8 cellular contexts compared by ENCODE assay signal in the genomic region with DNA sequence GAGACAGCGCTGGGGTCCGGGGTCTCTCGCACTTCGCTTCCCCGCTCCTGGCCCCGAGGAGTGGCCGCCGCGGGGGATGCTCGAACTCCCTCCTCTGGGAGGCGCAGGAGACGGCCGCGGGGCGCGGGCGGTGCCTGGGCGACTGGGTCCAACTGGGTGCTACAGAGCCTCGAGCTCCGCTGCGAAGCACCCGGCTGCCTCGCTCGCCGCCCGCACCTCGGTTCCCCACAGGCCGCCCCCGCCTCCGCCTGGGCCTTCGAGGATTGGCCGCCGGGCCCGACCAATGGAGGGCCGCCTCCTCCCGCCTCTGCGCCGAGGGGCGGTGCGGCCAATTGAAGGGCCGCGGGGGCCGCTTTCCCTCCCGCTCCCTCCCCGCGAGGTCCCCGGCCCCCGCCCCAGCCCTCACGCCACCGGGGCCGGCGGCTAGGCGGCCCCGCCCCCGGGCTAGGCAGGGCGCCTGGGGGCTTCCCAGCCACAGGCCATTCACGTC. TPM values are rescaled to one million over a fixed set of nuclear protein-coding genes. Genes with fewer than 3 reads are reported as not detected.
DNase-seq lines count a peak whose midpoint lies in the region; ATAC-seq, FAIRE-seq and TF ChIP-seq lines count a peak whose summit lies in the region.

A gene (minus strand): TSS at position 196 of the 490 bp plus-strand sequence. CDS start 216 bp downstream, outside the sequence.

- no peaks in the 10 kb centered on the region for H3K9me3 ChIP-seq in mucosa of descending colon

- H3K4me3 Mint-ChIP-seq in activated T-cell treated with anti-CD3 and anti-CD28 coated beads, Interleukin-2, amount 50 U/mL, for 4 hours, result peak within 1 kb of the TSS; percentile 82

- peak; percentile 93 for DNase-seq in AG10803 (ENCODE audit: low read depth)
- DNase-seq in GM19239 (ENCODE audit: insufficient read length, low spot score), result peak; percentile 45
- peak; percentile 93 for DNase-seq in NCI-H69 (lab: John Stamatoyannopoulos, UW)
- DNase-seq in activated T-cell treated with anti-CD3 and anti-CD28 coated beads, Interleukin-2, amount 50 U/mL, for 4 hours, result peak; percentile 66
- no peak for DNase-seq in epithelial cell of proximal tubule (ENCODE audit: low read depth)
- DNase-seq in mucosa of descending colon, result peak; percentile 89 to 96 (median 94)
- DNase-seq in stimulated activated CD8-positive, alpha-beta memory T cell treated with anti-CD3 and anti-CD28 coated beads, Interleukin-2, amount 100 ng/mL, for 48 hours (ENCODE audit: low read depth in 2 of 2), result peak; percentile 51 to 53

- intact Hi-C loops in mucosa of descending colon (cut with DNase I, micrococcal nuclease), result loop anchor here (5.0 to 10.0 kb wide), 3 partner anchors 65 to 118 kb away; no protein-coding TSS in a partner anchor

- no peaks in the 10 kb centered on the region for H3K36me3 ChIP-seq in mucosa of descending colon (ENCODE audit: low read depth)

- no peak for FAIRE-seq in GM19239 (lab: Jason Lieb, UNC)

- H3K4me3 ChIP-seq in AG10803 (ENCODE audit: low read length) (peak within 1 kb of the TSS; percentile 89), epithelial cell of proximal tubule (ENCODE audit: low read depth, low read length) (peak within 1 kb of the TSS; percentile 85), mucosa of descending colon (peak within 1 kb of the TSS; percentile 75)

- TF ChIP-seq CTCF in AG10803 (conservative IDR thresholded peaks at IDR 0.05; ENCODE audit: low read length), result no peak
- no peak for TF ChIP-seq CTCF in epithelial cell of proximal tubule (conservative IDR thresholded peaks at IDR 0.05; ENCODE audit: low read depth, low read length)
- TF ChIP-seq CTCF in mucosa of descending colon (IDR thresholded peaks at IDR 0.05), result no peak

- ATAC-seq in HG03439 (IDR thresholded peaks at IDR 0.05; ENCODE audit: unreplicated experiment) (peak; percentile 65), mucosa of descending colon (peak; percentile 90)
- peak; percentile 82 to 87 for ATAC-seq in activated T-cell treated with anti-CD3 and anti-CD28 coated beads, Interleukin-2, amount 50 U/mL, for 4 hours

- no peaks in the 10 kb centered on the region for H3K36me3 Mint-ChIP-seq in activated T-cell treated with anti-CD3 and anti-CD28 coated beads, Interleukin-2, amount 50 U/mL, for 4 hours (ENCODE audit: insufficient read depth)

- peaks cover 16% of the 10 kb centered on the region for H3K4me1 Mint-ChIP-seq in activated T-cell treated with anti-CD3 and anti-CD28 coated beads, Interleukin-2, amount 50 U/mL, for 4 hours (ENCODE audit: low read depth)

- peaks cover 39% of the 10 kb centered on the region for H3K27me3 Mint-ChIP-seq in activated T-cell treated with anti-CD3 and anti-CD28 coated beads, Interleukin-2, amount 50 U/mL, for 4 hours (ENCODE audit: low read depth)

- peaks cover 34% of the 10 kb centered on the region for H3K4me1 ChIP-seq in mucosa of descending colon (ENCODE audit: low read depth)

- H3K9me3 Mint-ChIP-seq in activated T-cell treated with anti-CD3 and anti-CD28 coated beads, Interleukin-2, amount 50 U/mL, for 4 hours, result no peaks in the 10 kb centered on the region

RNA-seq across cellular contexts. Expression of the gene that starts here (rescaled TPM):
- total RNA-seq in activated T-cell treated with anti-CD3 and anti-CD28 coated beads, Interleukin-2, amount 50 U/mL, for 4 hours, result 1 to 10 TPM; 1.2 to 3.1 (median 1.9) TPM
- 196 and 284 TPM in 2 replicates for total RNA-seq in epithelial cell of proximal tubule
- total RNA-seq in mucosa of descending colon, result 100 to 1,000 TPM in 2 of 3 donors, 10 to 100 TPM in 1; 61.3 to 165 (median 129) TPM

Comparison
In these comparisons a context has a peak if more than half of its experiments do, and no peak if none do; other contexts are left out.
1. RNA of the gene that starts here (total RNA-seq): 196 to 284 TPM in epithelial cell of proximal tubule and 61.3 to 165 TPM in mucosa of descending colon; 1.2 to 3.1 TPM in activated T-cell treated with anti-CD3 and anti-CD28 coated beads, Interleukin-2, amount 50 U/mL, for 4 hours; every median in the first group is over 10 times any median in the second.
2. Peak in every context shown above with its lines, with median percentiles within 50 percentile points of each other: H3K4me3 ChIP-seq and ATAC-seq.